ENCODE assay signal across 9 cellular contexts in genomic region chr1:211548321-211549091, GRCh38. TPM values are rescaled to one million over a fixed set of nuclear protein-coding genes. Genes with fewer than 3 reads are reported as not detected.
A peak's percentile ranks its signal among the peaks of the same experiment; 100 is the strongest.
DNase-seq lines count a peak whose midpoint lies in the region; ATAC-seq and TF ChIP-seq lines count a peak whose summit lies in the region.
"Had no signal": no experiment of that assay in that cellular context is flagged by ENCODE, and none has a peak within 500 bp of the region (broad histone marks: within the 10 kb centered on the region; RNA-seq: fewer than 3 reads in every experiment).

No MANE protein-coding gene starts in this region.

- H3K4me1 Mint-ChIP-seq in GM23338: no peaks in the 10 kb centered on the region

- H3K27ac ChIP-seq in GM23338 (ENCODE audit: low read depth) (no peak overlapping the region), skin epidermis (peak overlapping the region in 11 of 21 experiments; percentile 10 to 63 (median 28))

- peak overlapping the region; percentile 96 for H2AFZ ChIP-seq in GM23338

- H3K79me2 ChIP-seq in GM23338 (replicated peaks; ENCODE audit: insufficient read depth): no peaks in the 10 kb centered on the region

- peaks cover 9% of the 10 kb centered on the region; the same call in 1 of the 2 replicates for H3K4me1 ChIP-seq in GM23338 (ENCODE audit: insufficient read depth)

- H3K4me3 ChIP-seq in GM23338 (no peak overlapping the region), skin epidermis (no peak overlapping the region)

- H3K36me3 Mint-ChIP-seq in GM23338 (ENCODE audit: low read depth): no peaks in the 10 kb centered on the region

- no peaks in the 10 kb centered on the region for H3F3A ChIP-seq in GM23338 (replicated peaks; ENCODE audit: low read depth)

- in situ Hi-C loops in ACHN (cut with HindIII; ENCODE audit: low pct_ligation_motif_present, low pct_unique_long_range_greater_than_20kb, low sequenced_read_pairs): no loop called here

- H3K9me3 Mint-ChIP-seq in GM23338: no peaks in the 10 kb centered on the region; the same call in 2 of the 3 replicates

- no peak overlapping the region for H3K4me2 ChIP-seq in GM23338

- H3K27me3 Mint-ChIP-seq in GM23338 (ENCODE audit: insufficient read depth, low read depth, poor library complexity): peaks cover 2% of the 10 kb centered on the region

- H3K9me2 ChIP-seq in GM23338 (ENCODE audit: insufficient read depth): no peaks in the 10 kb centered on the region

- no peak overlapping the region for H3K27ac Mint-ChIP-seq in GM23338

- no peak overlapping the region for H3K4me3 Mint-ChIP-seq in GM23338

- no peaks in the 10 kb centered on the region for H4K20me1 ChIP-seq in GM23338 (replicated peaks; ENCODE audit: insufficient read depth)

- H3K36me3 ChIP-seq in GM23338 (ENCODE audit: insufficient read depth): no peaks in the 10 kb centered on the region

- no peaks in the 10 kb centered on the region for H3K27me3 ChIP-seq in GM23338 (ENCODE audit: insufficient read depth)

- no peak for TF ChIP-seq CTCF in GM23338 (conservative IDR thresholded peaks at IDR 0.05; ENCODE audit: low read depth in 2 of 2)

- intact Hi-C loops in head of caudate nucleus (cut with DNase I): no loop called here

- ATAC-seq in GM23338: peak; percentile 88

- DNase-seq in GM23338 (ENCODE audit: low spot score): peak; percentile 35
- peak; percentile 94 for DNase-seq in NCI-H2227 treated with DMSO at 0.1 percent for 48 hours (lab: John Stamatoyannopoulos, UW)
- DNase-seq in head of caudate nucleus: peak; percentile 50 to 98 (median 85)
- DNase-seq in occipital lobe (lab: John Stamatoyannopoulos, UW): no peak
- no peak for DNase-seq in ACHN
- no peak for DNase-seq in AG20443 (ENCODE audit: low spot score)
- DNase-seq: T-helper 9 cell had no signal

TF ChIP-seq in GM23338, 12 proteins besides CTCF, POLR2A, EP300 and RAD21:
- TF ChIP-seq POLR2AphosphoS5 (IDR thresholded peaks at IDR 0.05; ENCODE audit: low read depth) (no peak), JUNB (IDR thresholded peaks at IDR 0.05; ENCODE audit: unreplicated experiment) (no peak)

RNA-seq across cellular contexts. Expression of gene SLC30A1, which starts 30.5 kb away (rescaled TPM):
- total RNA-seq in GM23338 (2014; rRNA removed; shearing (Covaris generic)): 17.0 and 17.7 TPM in 2 replicates
- polyA plus RNA-seq in GM23338 (2016; fragmentation: Nextera tagmentation; extraction: Ambion mirVana): 3.3 and 3.8 TPM in 2 replicates
- 21.8 TPM for total RNA-seq in occipital lobe

RNA-seq across cellular contexts. Expression of gene RD3, which starts 56.5 kb away (rescaled TPM):
- 0.10 and 0.23 TPM in 2 replicates for total RNA-seq in GM23338 (2014; rRNA removed; shearing (Covaris generic))
- polyA plus RNA-seq in GM23338 (2016; fragmentation: Nextera tagmentation; extraction: Ambion mirVana): not detected in 2 replicates
- not detected for total RNA-seq in occipital lobe
- polyA plus RNA-seq: keratinocyte had no signal

Comparison
In these comparisons a context has a peak if more than half of its experiments do, and no peak if none do; other contexts are left out.
1. DNase-seq: peak in GM23338 (single experiment), NCI-H2227 treated with DMSO at 0.1 percent for 48 hours (single experiment) and head of caudate nucleus (42 of 42); none in occipital lobe (single experiment), ACHN (single experiment) and AG20443 (single experiment).